In the genomic region with DNA sequence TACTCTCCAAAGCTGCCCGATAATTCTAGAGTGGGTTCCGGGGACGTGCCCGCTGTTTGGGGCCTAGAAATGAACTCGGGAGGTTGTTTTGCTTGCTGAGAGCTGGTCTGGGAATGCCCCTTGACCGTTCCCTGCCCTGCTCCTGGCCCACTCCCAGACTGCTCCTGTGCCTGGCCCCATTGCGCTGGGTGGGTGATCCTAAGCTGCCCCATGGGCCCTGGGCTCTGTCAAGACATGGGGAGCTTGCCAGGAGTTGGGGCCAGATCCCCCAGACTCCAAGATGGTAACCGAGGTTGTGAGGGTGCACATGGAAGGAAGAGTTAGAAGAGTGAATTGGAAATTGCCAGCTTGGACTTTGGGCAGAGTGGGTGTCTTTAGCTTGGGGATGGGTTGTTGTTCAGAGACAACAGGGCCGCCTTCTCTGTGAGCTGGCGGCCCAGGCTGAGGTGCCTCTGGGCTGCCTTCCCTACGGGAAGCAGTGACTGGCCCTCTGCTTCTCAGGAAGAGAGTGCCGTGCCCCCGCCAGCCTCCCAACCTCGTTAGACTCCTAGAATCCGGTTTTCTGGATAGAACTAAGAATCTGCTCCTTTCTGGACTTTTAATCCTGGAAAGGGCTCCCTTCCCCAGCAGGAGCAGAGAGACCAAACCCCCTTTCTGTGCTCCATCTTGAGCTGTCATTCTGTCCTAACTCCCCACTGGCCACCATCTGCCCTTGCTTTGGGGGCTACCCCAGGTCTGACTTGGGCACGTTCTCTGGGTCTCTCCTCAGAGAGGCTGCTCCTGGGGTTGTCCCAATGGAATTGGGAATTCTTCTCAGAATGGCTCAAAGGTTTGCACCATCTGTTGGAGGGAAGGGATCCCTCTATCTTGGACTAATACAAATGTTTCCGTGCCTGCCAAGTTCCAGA, we compare ENCODE assay signal across 9 cellular contexts. TPM values are rescaled to one million over a fixed set of nuclear protein-coding genes. Genes with fewer than 3 reads are reported as not detected.
DNase-seq lines count a peak whose midpoint lies in the region; ATAC-seq and TF ChIP-seq lines count a peak whose summit lies in the region.
"Had no signal": no experiment of that assay in that cellular context is flagged by ENCODE, and none has a peak within 500 bp of the region (broad histone marks: within the 10 kb centered on the region; RNA-seq: fewer than 3 reads in every experiment).

No MANE protein-coding gene starts in this region.

- TF ChIP-seq POLR2A in esophagus muscularis mucosa (IDR thresholded peaks at IDR 0.05; ENCODE audit: low read depth): no peak

- H3K23ac ChIP-seq in trophoblast cell (ENCODE audit: low read length): no peak overlapping the region

- TSS peak; percentile 17 for BruUV-seq in PC-9 (replicated peaks; lab: Mats Ljungman, UMichigan)

- no peak overlapping the region for H2BK120ac ChIP-seq in trophoblast cell (ENCODE audit: insufficient read depth, low read length, poor library complexity)

- H4K20me1 ChIP-seq in PC-9 (ENCODE audit: insufficient read depth): no peaks in the 10 kb centered on the region

- H3K36me3 Mint-ChIP-seq in CD14-positive monocyte: peaks cover 2 to 6% of the 10 kb centered on the region in 2 donors

- no peaks in the 10 kb centered on the region for H3K9me2 ChIP-seq in PC-9 (ENCODE audit: insufficient read depth)

- no peak overlapping the region for H2BK12ac ChIP-seq in trophoblast cell (ENCODE audit: low read length)

- H3K9me3 Mint-ChIP-seq in CD14-positive monocyte: no peaks in the 10 kb centered on the region

- POLR2A ChIA-PET in PC-9 (lab: Charles Lee; ENCODE audit: unreplicated experiment): interaction anchor here (0.6 to 0.7 kb wide), 2 partner anchors 53 to 75 kb away, joined by 3 to 6 read pairs; a partner anchor contains a TSS

- DNase-seq in CD14-positive monocyte (ENCODE audit: low spot score) (no peak), PC-9 (peak in 1 of 2 experiments; percentile 25), esophagus muscularis mucosa (ENCODE audit: extremely low spot score) (no peak), trophoblast cell (no peak), SIG-M5 treated with dmso at 0.1 percent for 504 hours (lab: John Stamatoyannopoulos, UW; ENCODE audit: unreplicated experiment) (no peak)
- DNase-seq: SHP77 treated with DMSO at 0.1 percent for 48 hours had no signal

- no peak overlapping the region for H3K18ac ChIP-seq in trophoblast cell (ENCODE audit: low read length)

- CTCF ChIA-PET in PC-9 (lab: Charles Lee): no interaction called here

- no peak overlapping the region for H3K4ac ChIP-seq in trophoblast cell (ENCODE audit: low read depth, low read length)

- ATAC-seq in HG03175 (IDR thresholded peaks at IDR 0.05; ENCODE audit: unreplicated experiment): no peak
- ATAC-seq in HG03139 (IDR thresholded peaks at IDR 0.05; ENCODE audit: unreplicated experiment): no peak
- ATAC-seq in GM21447 (IDR thresholded peaks at IDR 0.05; ENCODE audit: unreplicated experiment): no peak

- H2AFZ ChIP-seq in PC-9 (no peak overlapping the region), trophoblast cell (ENCODE audit: insufficient read depth, low read length, poor library complexity) (no peak overlapping the region)

- peaks cover 64% of the 10 kb centered on the region for H3K4me1 Mint-ChIP-seq in CD14-positive monocyte

- no peak overlapping the region for H3K14ac ChIP-seq in trophoblast cell (ENCODE audit: low read length)

- peak overlapping the region in 4 of 7 donors; percentile 9 to 81 (median 48) for H3K27ac Mint-ChIP-seq in CD14-positive monocyte

- peak overlapping the region; percentile 90 for H2AK5ac ChIP-seq in trophoblast cell (ENCODE audit: low read length)

- no peak overlapping the region for H4K91ac ChIP-seq in trophoblast cell (ENCODE audit: low read depth, low read length)

- H3K4me3 ChIP-seq in PC-9 (peak overlapping the region; percentile 94), esophagus muscularis mucosa (peak overlapping the region; percentile 62 to 88 (median 78)), trophoblast cell (ENCODE audit: low read depth, low read length) (no peak overlapping the region)

- H3K79me1 ChIP-seq in trophoblast cell (ENCODE audit: low read length): peaks cover 12% of the 10 kb centered on the region

- H2BK5ac ChIP-seq in trophoblast cell (ENCODE audit: low read depth, low read length, poor library complexity): no peak overlapping the region

- H4K8ac ChIP-seq in trophoblast cell (ENCODE audit: low read depth, low read length): no peak overlapping the region

- peaks cover 0 to 12% (median 2%) of the 10 kb centered on the region in 3 donors for H3K27me3 Mint-ChIP-seq in CD14-positive monocyte (ENCODE audit: low read depth in 3 of 3)

- H3K4me1 ChIP-seq in PC-9 (replicated peaks; ENCODE audit: insufficient read depth) (peaks cover 65% of the 10 kb centered on the region), esophagus muscularis mucosa (peaks cover 65 to 89% (median 83%) of the 10 kb centered on the region in 4 donors), trophoblast cell (ENCODE audit: control insufficient read depth in 1 of 2, insufficient read depth in 2 of 2, low read length in 2 of 2) (peaks cover 15 to 21% of the 10 kb centered on the region in 2 experiments)

- peaks cover 29% of the 10 kb centered on the region for H3F3A ChIP-seq in PC-9 (ENCODE audit: insufficient read depth, low read depth)

- H3K4me3 Mint-ChIP-seq in CD14-positive monocyte: peak overlapping the region; percentile 53 to 58

- no peaks in the 10 kb centered on the region for H3K27me3 ChIP-seq in PC-9 (ENCODE audit: insufficient read depth, low read depth)
- no peaks in the 10 kb centered on the region for H3K27me3 ChIP-seq in esophagus muscularis mucosa
- H3K27me3 ChIP-seq in trophoblast cell (ENCODE audit: insufficient read depth, low read length): no peaks in the 10 kb centered on the region

- no peak for TF ChIP-seq EP300 in esophagus muscularis mucosa (IDR thresholded peaks at IDR 0.05)

- H4K12ac ChIP-seq in trophoblast cell (ENCODE audit: low read depth, low read length): no peak overlapping the region

- TF ChIP-seq CTCF in CD14-positive monocyte (IDR thresholded peaks at IDR 0.05) (no peak), PC-9 (conservative IDR thresholded peaks at IDR 0.05) (no peak), esophagus muscularis mucosa (IDR thresholded peaks at IDR 0.05) (no peak)

- H3K36me3 ChIP-seq in PC-9 (ENCODE audit: low read depth) (0 out of 2 replicates have a peak, but pooled peaks cover 6% of the 10 kb centered on the region), esophagus muscularis mucosa (no peaks in the 10 kb centered on the region), trophoblast cell (ENCODE audit: control insufficient read depth in 1 of 2, insufficient read depth in 2 of 2, low read length in 2 of 2) (no peaks in the 10 kb centered on the region)

- no peak overlapping the region for H3K9ac ChIP-seq in trophoblast cell (ENCODE audit: low read length)

- peaks cover 87% of the 10 kb centered on the region for H3K79me2 ChIP-seq in PC-9 (ENCODE audit: low read depth)
- H3K79me2 ChIP-seq in trophoblast cell (ENCODE audit: control insufficient read depth, insufficient read depth, low read length, poor library complexity): peaks cover 10% of the 10 kb centered on the region

- H3K4me2 ChIP-seq in PC-9: peak overlapping the region; percentile 97
- H3K4me2 ChIP-seq in trophoblast cell (ENCODE audit: low read length): no peak overlapping the region

- H3K9me3 ChIP-seq in PC-9 (ENCODE audit: insufficient read depth, low read depth) (no peaks in the 10 kb centered on the region), esophagus muscularis mucosa (no peaks in the 10 kb centered on the region), trophoblast cell (ENCODE audit: insufficient read depth, low read depth, low read length) (no peaks in the 10 kb centered on the region)

- intact Hi-C loops in CD14-positive monocyte (cut with micrococcal nuclease): loop anchor here in 1 of 2 donors (5.0 kb wide), 1 partner anchor 45 kb away; no protein-coding TSS in a partner anchor
- intact Hi-C loops in PC-9 (cut with micrococcal nuclease; ENCODE audit: unreplicated experiment): no loop called here
- intact Hi-C loops in esophagus muscularis mucosa (cut with DNase I): loop anchor here (5.0 kb wide), 2 partner anchors 45 to 60 kb away; no protein-coding TSS in a partner anchor

- 85% methylated on average over 12 of the region's 17 CpGs for WGBS in esophagus muscularis mucosa
- no CpG with 5 or more reads among the region's 17 CpGs for WGBS in trophoblast cell (ENCODE audit: extremely low coverage, insufficient coverage, insufficient read length)

- H3K27ac ChIP-seq in PC-9 (no peak overlapping the region; the same call in 1 of the 2 replicates), esophagus muscularis mucosa (replicated peaks in 1 of 4) (peak overlapping the region; percentile 85 to 89 (median 86)), trophoblast cell (ENCODE audit: low read depth, low read length) (no peak overlapping the region)

RNA-seq across cellular contexts. Expression of a gene that starts 1.8 kb away (rescaled TPM):
- polyA plus RNA-seq in CD14-positive monocyte: 10 to 100 TPM in 1 of 2 donors, 1 to 10 TPM in 1; 7.8 to 10.1 TPM
- total RNA-seq in PC-9 (2021): 44.1 and 46.2 TPM in 2 replicates
- total RNA-seq in esophagus muscularis mucosa: 10 to 100 TPM; 40.0 to 52.4 (median 40.5) TPM
- 16.1 and 17.5 TPM in 2 replicates for polyA plus RNA-seq in trophoblast cell (2013)

RNA-seq across cellular contexts. Expression of a gene that starts 53.4 kb away (rescaled TPM):
- polyA plus RNA-seq in CD14-positive monocyte: 10 to 100 TPM; 30.4 to 30.7 TPM
- 23.8 and 27.2 TPM in 2 replicates for total RNA-seq in PC-9 (2021)
- total RNA-seq in esophagus muscularis mucosa: 10 to 100 TPM in 3 of 4 donors, 1 to 10 TPM in 1; 8.0 to 18.4 (median 14.3) TPM
- polyA plus RNA-seq in trophoblast cell (2013): 11.2 and 12.2 TPM in 2 replicates

Comparison
In these comparisons a context has a peak if more than half of its experiments do, and no peak if none do; other contexts are left out.
1. H3K27ac ChIP-seq: peak in esophagus muscularis mucosa (4 of 4); none in PC-9 (single experiment) and trophoblast cell (single experiment).